In genomic region chr11:115674176-115674575, GRCh38 we compare ENCODE assay signal across 1 cellular context.
A peak's percentile ranks its signal among the peaks of the same experiment; 100 is the strongest.
TF ChIP-seq lines count a peak whose summit lies in the region.

No MANE protein-coding gene starts in this region.

TF ChIP-seq in IMR-90, 13 proteins besides CTCF, POLR2A, EP300 and RAD21:
- TF ChIP-seq BHLHE40 (IDR thresholded peaks at IDR 0.05; ENCODE audit: low read depth, low read length) (peak; percentile 32; the same call in 1 of the 2 replicates), RCOR1 (IDR thresholded peaks at IDR 0.05; ENCODE audit: insufficient replicate concordance, low read length) (no peak), MXI1 (IDR thresholded peaks at IDR 0.05; ENCODE audit: borderline replicate concordance, low read depth, low read length) (no peak), SMC3 (IDR thresholded peaks at IDR 0.05; ENCODE audit: low read depth, low read length) (no peak), MAFK (IDR thresholded peaks at IDR 0.05; ENCODE audit: low read depth, low read length) (no peak), USF2 (IDR thresholded peaks at IDR 0.05; ENCODE audit: low read depth, low read length) (peak; percentile 35; the same call in 1 of the 2 replicates), ELK1 (IDR thresholded peaks at IDR 0.05; ENCODE audit: borderline replicate concordance, low read depth, low read length) (no peak), FOS (IDR thresholded peaks at IDR 0.05; ENCODE audit: low read depth, low read length) (no peak), MAZ (IDR thresholded peaks at IDR 0.05; ENCODE audit: borderline replicate concordance, low read depth, low read length) (no peak), CHD1 (IDR thresholded peaks at IDR 0.05; ENCODE audit: low read depth, low read length) (no peak), RFX5 (IDR thresholded peaks at IDR 0.05; ENCODE audit: low read depth, low read length) (no peak), NFE2L2 (IDR thresholded peaks at IDR 0.05; ENCODE audit: low read depth, low read length) (no peak), CEBPB (IDR thresholded peaks at IDR 0.05; ENCODE audit: low read depth, low read length) (no peak)
